ENCODE assay signal across 10 cellular contexts in genomic region chr12:823043-823698, GRCh38.
DNase-seq lines count a peak whose midpoint lies in the region; ATAC-seq, FAIRE-seq and TF ChIP-seq lines count a peak whose summit lies in the region.
"Had no signal": no experiment of that assay in that cellular context is flagged by ENCODE, and none has a peak within 500 bp of the region (broad histone marks: within the 10 kb centered on the region; RNA-seq: fewer than 3 reads in every experiment).

No MANE protein-coding gene starts in this region.

- no peak for TF ChIP-seq CTCF in CD14-positive monocyte (IDR thresholded peaks at IDR 0.05)
- TF ChIP-seq CTCF in uterus (IDR thresholded peaks at IDR 0.05) = no peak

- peaks cover 0 to 2% (median 0%) of the 10 kb centered on the region in 7 donors for H3K9me3 Mint-ChIP-seq in CD14-positive monocyte

- peak overlapping the region in 1 of 2 donors; percentile 73 for H3K4me3 Mint-ChIP-seq in CD14-positive monocyte

- H3K36me3 ChIP-seq in uterus = no peaks in the 10 kb centered on the region

- TF ChIP-seq POLR2A in uterus (IDR thresholded peaks at IDR 0.05) = no peak

- no peaks in the 10 kb centered on the region for H3K4me1 ChIP-seq in uterus

- DNase-seq in CD14-positive monocyte (ENCODE audit: low spot score) (no peak), GM19239 (ENCODE audit: insufficient read length, low spot score) (peak; percentile 23), SKM-1 (lab: John Stamatoyannopoulos, UW; ENCODE audit: unreplicated experiment) (peak; percentile 34), iPS-NIHi11 (ENCODE audit: low spot score) (no peak), uterus (no peak), NCI-H146 treated with DMSO at 0.1 percent for 48 hours (lab: John Stamatoyannopoulos, UW; ENCODE audit: unreplicated experiment) (no peak), G401 (ENCODE audit: low spot score) (no peak)
- DNase-seq: T-helper 9 cell had no signal

- intact Hi-C loops in CD14-positive monocyte (cut with micrococcal nuclease) = no loop called here
- intact Hi-C loops in uterus (cut with DNase I; ENCODE audit: low total_unique reads) = no loop called here

- no peaks in the 10 kb centered on the region for H3K27me3 Mint-ChIP-seq in CD14-positive monocyte (ENCODE audit: low read depth in 3 of 3)

- H3K27ac Mint-ChIP-seq in CD14-positive monocyte = peak overlapping the region; percentile 84 to 94 (median 89)

- peaks cover 0 to 6% of the 10 kb centered on the region in 2 donors for H3K9me3 ChIP-seq in uterus

- H3K27ac ChIP-seq in uterus = no peak overlapping the region

- in situ Hi-C loops in G401 (cut with HindIII; ENCODE audit: low sequenced_read_pairs) = no loop called here

- no peak overlapping the region for H3K4me3 ChIP-seq in uterus

- ATAC-seq in HG03066 (IDR thresholded peaks at IDR 0.05; ENCODE audit: low read depth, unreplicated experiment) = peak; percentile 79

- H3K27me3 ChIP-seq in uterus = no peaks in the 10 kb centered on the region

- peaks cover 35% of the 10 kb centered on the region for H3K4me1 Mint-ChIP-seq in CD14-positive monocyte

- peak; percentile 99 for FAIRE-seq in GM19239 (lab: Jason Lieb, UNC)
- FAIRE-seq: bronchial epithelial cell had no signal

- H3K36me3 Mint-ChIP-seq in CD14-positive monocyte = peaks cover 11 to 17% of the 10 kb centered on the region in 2 donors

Comparison
In these comparisons a context has a peak if more than half of its experiments do, and no peak if none do; other contexts are left out.
1. DNase-seq: peak in GM19239 (single experiment) and SKM-1 (single experiment); none in CD14-positive monocyte (single experiment), iPS-NIHi11 (single experiment), uterus (0 of 2), NCI-H146 treated with DMSO at 0.1 percent for 48 hours (single experiment) and G401 (single experiment).